8 cellular contexts compared by ENCODE assay signal in genomic region chr2:218286570-218287459, GRCh38. TPM values are rescaled to one million over a fixed set of nuclear protein-coding genes. Genes with fewer than 3 reads are reported as not detected.
A peak's percentile ranks its signal among the peaks of the same experiment; 100 is the strongest.
DNase-seq lines count a peak whose midpoint lies in the region; ATAC-seq and TF ChIP-seq lines count a peak whose summit lies in the region.

No MANE protein-coding gene starts in this region.

- CTCF ChIA-PET in mammary epithelial cell (lab: Charles Lee; ENCODE audit: low non-redundant PET) = interaction anchor here (0.6 to 1.8 kb wide), 5 partner anchors 12 to 371 kb away, joined by 3 to 14 read pairs (median 4); no protein-coding TSS in a partner anchor

- H3K9me2 ChIP-seq in GM23338 (ENCODE audit: insufficient read depth) (no peaks in the 10 kb centered on the region), Karpas-422 (replicated peaks; ENCODE audit: insufficient read depth, low read length) (no peaks in the 10 kb centered on the region)

- 0% methylated on average over 8 of the region's 11 CpGs for WGBS in mammary epithelial cell (ENCODE audit: low coverage, missing lambda C conversion rate)

- H3K4me3 Mint-ChIP-seq in GM23338 = no peak overlapping the region

- H3K9me3 ChIP-seq in Karpas-422 (ENCODE audit: low read length) (no peaks in the 10 kb centered on the region), mammary epithelial cell (replicated peaks; ENCODE audit: insufficient read depth, low read length) (no peaks in the 10 kb centered on the region)

- peaks cover 5% of the 10 kb centered on the region; the same call in 1 of the 2 replicates for H3K27me3 ChIP-seq in GM23338 (ENCODE audit: insufficient read depth)
- H3K27me3 ChIP-seq in Karpas-422 (ENCODE audit: low read length) = no peaks in the 10 kb centered on the region
- no peaks in the 10 kb centered on the region for H3K27me3 ChIP-seq in mammary epithelial cell (ENCODE audit: insufficient read depth, low read length)

- H4K20me1 ChIP-seq in GM23338 (replicated peaks; ENCODE audit: insufficient read depth) = no peaks in the 10 kb centered on the region
- no peaks in the 10 kb centered on the region for H4K20me1 ChIP-seq in Karpas-422 (ENCODE audit: insufficient read depth, low read depth, low read length)
- H4K20me1 ChIP-seq in mammary epithelial cell (ENCODE audit: insufficient read depth, low read length) = no peaks in the 10 kb centered on the region

- peak overlapping the region; percentile 75 for H3K27ac Mint-ChIP-seq in GM23338

- no peaks in the 10 kb centered on the region for H3F3A ChIP-seq in GM23338 (replicated peaks; ENCODE audit: low read depth)

- H3K36me3 ChIP-seq in GM23338 (ENCODE audit: insufficient read depth) = no peaks in the 10 kb centered on the region
- H3K36me3 ChIP-seq in Karpas-422 (ENCODE audit: insufficient read depth, low read length) = no peaks in the 10 kb centered on the region
- H3K36me3 ChIP-seq in mammary epithelial cell (ENCODE audit: insufficient read depth, low read length) = no peaks in the 10 kb centered on the region

- no peak overlapping the region for H3K4me3 ChIP-seq in GM23338
- peak overlapping the region; percentile 61 for H3K4me3 ChIP-seq in Karpas-422 (ENCODE audit: low read length)
- peak overlapping the region; percentile 29 to 48 (median 45) for H3K4me3 ChIP-seq in mammary epithelial cell (replicated peaks in 1 of 3; ENCODE audit: insufficient read depth in 1 of 3, low read depth in 2 of 3, low read length in 3 of 3)

- H3K4me2 ChIP-seq in GM23338 (peak overlapping the region; percentile 56; the same call in 1 of the 2 replicates), Karpas-422 (ENCODE audit: low read depth, low read length, poor library complexity, severe bottlenecking) (peak overlapping the region; percentile 72), mammary epithelial cell (ENCODE audit: insufficient read depth, low read depth, low read length) (peak overlapping the region; percentile 83)

- H3K9me3 Mint-ChIP-seq in GM23338 = no peaks in the 10 kb centered on the region

- H3K4me1 ChIP-seq in GM23338 (ENCODE audit: insufficient read depth) (peaks cover 10% of the 10 kb centered on the region), Karpas-422 (ENCODE audit: low read length) (peaks cover 50% of the 10 kb centered on the region), mammary epithelial cell (ENCODE audit: insufficient read depth, low read length) (peaks cover 78% of the 10 kb centered on the region)

- H2AFZ ChIP-seq in GM23338 = no peak overlapping the region
- H2AFZ ChIP-seq in Karpas-422 (ENCODE audit: low read length) = peak overlapping the region; percentile 48
- H2AFZ ChIP-seq in mammary epithelial cell (ENCODE audit: low read depth, low read length) = peak overlapping the region; percentile 22

- TF ChIP-seq CTCF in GM23338 (conservative IDR thresholded peaks at IDR 0.05; ENCODE audit: low read depth in 2 of 2) (no peak), VCaP (conservative IDR thresholded peaks at IDR 0.05) (no peak), mammary epithelial cell (conservative IDR thresholded peaks at IDR 0.05 in 1 of 2, IDR thresholded peaks at IDR 0.05 in 1 of 2; ENCODE audit: extremely low read depth in 1 of 2, insufficient read depth in 1 of 2, low read depth in 1 of 2, low read length in 2 of 2) (no peak)

- peaks cover 27% of the 10 kb centered on the region for H3K4me1 Mint-ChIP-seq in GM23338

- H3K27me3 Mint-ChIP-seq in GM23338 (ENCODE audit: insufficient read depth, low read depth, poor library complexity) = peaks cover 11% of the 10 kb centered on the region

- peak overlapping the region; percentile 62 for H3K9ac ChIP-seq in Karpas-422 (ENCODE audit: low read length)
- peak overlapping the region; percentile 80 for H3K9ac ChIP-seq in mammary epithelial cell (ENCODE audit: insufficient read depth, low read length)

- H3K79me2 ChIP-seq in GM23338 (replicated peaks; ENCODE audit: insufficient read depth) = no peaks in the 10 kb centered on the region
- no peaks in the 10 kb centered on the region for H3K79me2 ChIP-seq in Karpas-422 (ENCODE audit: low read length)
- peaks cover 91% of the 10 kb centered on the region for H3K79me2 ChIP-seq in mammary epithelial cell (ENCODE audit: insufficient read depth, low read length)

- no peaks in the 10 kb centered on the region for H3K36me3 Mint-ChIP-seq in GM23338 (ENCODE audit: low read depth)

- in situ Hi-C loops in mammary epithelial cell (cut with MboI; ENCODE audit: low sequenced_read_pairs in 2 of 2) = no loop called here

- intact Hi-C loops in mammary epithelial cell (cut with micrococcal nuclease) = loop anchor here (1.0 kb wide), 1 partner anchor 17 kb away; the partner anchor contains the start of genes AAMP and PNKD

- dilution Hi-C loops in mammary epithelial cell (cut with HindIII; ENCODE audit: low sequenced_read_pairs) = no loop called here

- ATAC-seq in GM23338 = peak; percentile 89

- H3K27ac ChIP-seq in GM23338 (ENCODE audit: low read depth) (peak overlapping the region; percentile 85; the same call in 1 of the 2 replicates), Karpas-422 (ENCODE audit: low read length) (peak overlapping the region; percentile 31; the same call in 1 of the 2 replicates), VCaP (peak overlapping the region; percentile 58; the same call in 1 of the 2 replicates), mammary epithelial cell (ENCODE audit: insufficient read depth, low read depth, low read length) (peak overlapping the region; percentile 99)

- peak; percentile 97 for DNase-seq in ELR (ENCODE audit: low read depth)
- peak; percentile 95 for DNase-seq in GM23338 (ENCODE audit: low spot score)
- peak; percentile 75 for DNase-seq in Karpas-422
- DNase-seq in mammary epithelial cell = peak; percentile 98
- DNase-seq in iris pigment epithelial cell (ENCODE audit: low read depth) = peak; percentile 98
- DNase-seq in stimulated activated CD4-positive, alpha-beta T cell treated with anti-CD3 and anti-CD28 coated beads, Interleukin-12 subunit alpha, Interleukin-12 subunit beta, amount 100 ng/mL, for 24 hours (ENCODE audit: low read depth in 2 of 2) = peak; percentile 55 to 75
- no peak for DNase-seq in NCI-H2081 (lab: John Stamatoyannopoulos, UW)

- no TSS peak for BruUV-seq in mammary epithelial cell (replicated peaks; lab: Mats Ljungman, UMichigan)

TF ChIP-seq in GM23338, 12 proteins besides CTCF, POLR2A, EP300 and RAD21:
- no peak for TF ChIP-seq EZH2phosphoT487 (IDR thresholded peaks at IDR 0.05; ENCODE audit: unreplicated experiment)
- 0 out of 2 replicates have a peak, but pooled peaks have one; percentile 11 for TF ChIP-seq CREB1 (CRISPR knock-in tag; IDR thresholded peaks at IDR 0.05; ENCODE audit: low read depth)

RNA-seq across cellular contexts. Expression of gene TMBIM1, which starts 5.5 kb away (rescaled TPM):
- total RNA-seq in GM23338 (2014; rRNA removed; shearing (Covaris generic)) = 16.5 and 20.8 TPM in 2 replicates
- polyA plus RNA-seq in GM23338 (2016; fragmentation: Nextera tagmentation; extraction: Ambion mirVana) (9.5 and 12.0 TPM in 2 replicates), mammary epithelial cell (349 TPM)
- total RNA-seq in Karpas-422 (2014; rRNA removed; shearing (Covaris generic); ENCODE audit: low replicate concordance) = 17.0 and 23.3 TPM in 2 replicates
- 100 to 1,000 TPM; 260 to 312 TPM for total RNA-seq in mammary epithelial cell
- 644 TPM for polyA minus RNA-seq in mammary epithelial cell

RNA-seq across cellular contexts. Expression of gene PNKD, which starts 16.5 kb away (rescaled TPM):
- 28.2 and 36.0 TPM in 2 replicates for total RNA-seq in GM23338 (2014; rRNA removed; shearing (Covaris generic))
- polyA plus RNA-seq in GM23338 (2016; fragmentation: Nextera tagmentation; extraction: Ambion mirVana) (77.7 and 83.3 TPM in 2 replicates), mammary epithelial cell (33.4 TPM)
- 26.5 and 60.1 TPM in 2 replicates for total RNA-seq in Karpas-422 (2014; rRNA removed; shearing (Covaris generic); ENCODE audit: low replicate concordance)
- 10 to 100 TPM; 15.7 to 29.8 TPM for total RNA-seq in mammary epithelial cell
- 61.1 TPM for polyA minus RNA-seq in mammary epithelial cell

RNA-seq across cellular contexts. Expression of gene AAMP, which starts 16.9 kb away (rescaled TPM):
- total RNA-seq in GM23338 (2014; rRNA removed; shearing (Covaris generic)) = 157 and 203 TPM in 2 replicates
- polyA plus RNA-seq in GM23338 (2016; fragmentation: Nextera tagmentation; extraction: Ambion mirVana) = 77.8 and 90.8 TPM in 2 replicates
- total RNA-seq in Karpas-422 (2014; rRNA removed; shearing (Covaris generic); ENCODE audit: low replicate concordance) = 77.6 and 204 TPM in 2 replicates
- 10 to 100 TPM; 80.2 to 87.6 TPM for total RNA-seq in mammary epithelial cell
- 112 TPM for polyA plus RNA-seq in mammary epithelial cell
- polyA minus RNA-seq in mammary epithelial cell = 85.9 TPM

RNA-seq across cellular contexts. Expression of gene GPBAR1, which starts 26.0 kb away (rescaled TPM):
- total RNA-seq in GM23338 (2014; rRNA removed; shearing (Covaris generic)) = 1.6 TPM in 1 of 2 replicates, not detected in the other
- 0.37 and 0.44 TPM in 2 replicates for polyA plus RNA-seq in GM23338 (2016; fragmentation: Nextera tagmentation; extraction: Ambion mirVana)
- 0.29 and 0.82 TPM in 2 replicates for total RNA-seq in Karpas-422 (2014; rRNA removed; shearing (Covaris generic); ENCODE audit: low replicate concordance)
- total RNA-seq in mammary epithelial cell = under 1 TPM; 0.49 to 0.83 TPM
- polyA plus RNA-seq in mammary epithelial cell = 0.03 TPM
- not detected for polyA minus RNA-seq in mammary epithelial cell

Comparison
In these comparisons a context has a peak if more than half of its experiments do, and no peak if none do; other contexts are left out.
1. DNase-seq: peak in ELR (single experiment), GM23338 (single experiment), Karpas-422 (single experiment), mammary epithelial cell (single experiment), iris pigment epithelial cell (single experiment) and stimulated activated CD4-positive, alpha-beta T cell treated with anti-CD3 and anti-CD28 coated beads, Interleukin-12 subunit alpha, Interleukin-12 subunit beta, amount 100 ng/mL, for 24 hours (2 of 2); none in NCI-H2081 (0 of 2).
2. H3K27ac ChIP-seq: peak in every context shown above with its lines; median percentile 99 in mammary epithelial cell; 85 in GM23338; 58 in VCaP; 31 in Karpas-422.
3. RNA of gene TMBIM1, which starts 5.5 kb away (total RNA-seq): 260 to 312 TPM in mammary epithelial cell; 17.0 to 23.3 TPM in Karpas-422 and 16.5 to 20.8 TPM in GM23338; every median in the first group is over 10 times any median in the second.
4. Peak in every context shown above with its lines, with median percentiles within 50 percentile points of each other: H3K4me2 ChIP-seq.